Comparison of ENCODE assay signal across 7 cellular contexts in the genomic region with DNA sequence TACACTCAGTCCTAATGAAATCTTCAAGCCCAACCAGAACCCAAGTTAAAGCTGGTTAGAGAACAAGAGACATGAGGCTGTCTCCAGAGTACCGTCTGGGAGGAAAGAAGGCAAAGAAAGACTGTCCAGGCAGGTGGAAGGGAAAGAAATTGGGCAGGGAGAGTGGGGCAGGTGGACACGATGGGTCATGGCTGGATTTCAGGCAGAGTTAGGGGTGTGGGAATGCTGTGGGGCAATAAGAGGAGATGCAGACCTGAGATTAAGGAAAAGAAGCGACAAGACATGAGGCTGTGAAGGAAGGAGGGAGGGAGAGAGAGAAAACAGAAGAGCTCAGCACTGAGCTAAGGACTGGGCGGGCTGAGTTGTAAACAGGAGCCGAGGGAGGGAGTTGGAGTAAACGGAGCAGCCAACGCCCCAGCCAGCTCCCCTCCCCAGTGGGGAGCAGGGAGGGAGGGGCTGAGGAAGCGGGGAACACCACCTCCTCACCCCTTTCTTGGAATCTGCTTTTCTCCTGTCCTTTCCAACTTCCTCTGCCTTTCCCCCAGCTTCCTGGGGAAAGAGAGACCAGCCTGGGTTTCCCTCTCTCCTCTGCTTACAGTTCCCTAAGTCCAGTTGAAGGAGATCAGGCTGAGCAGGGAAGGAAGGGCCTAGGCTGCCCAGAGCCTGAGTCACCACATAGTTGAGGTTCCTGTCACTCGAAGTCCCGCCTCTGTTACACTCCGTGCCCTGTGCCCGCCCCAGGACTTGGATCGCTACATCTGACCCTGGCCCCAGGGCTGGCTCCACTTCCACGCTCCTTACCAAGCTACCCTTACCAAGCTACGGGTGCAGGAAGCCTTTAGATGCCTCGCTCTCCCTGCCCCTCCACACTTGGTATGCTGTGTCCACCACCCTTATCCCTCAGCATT. TPM values are rescaled to one million over a fixed set of nuclear protein-coding genes. Genes with fewer than 3 reads are reported as not detected.
DNase-seq lines count a peak whose midpoint lies in the region; ATAC-seq and TF ChIP-seq lines count a peak whose summit lies in the region.

No MANE protein-coding gene starts in this region.

- peak overlapping the region; percentile 74 to 99 (median 94) for H3K27ac ChIP-seq in Peyer's patch
- H3K27ac ChIP-seq in heart left ventricle, result peak overlapping the region; percentile 86 to 98 (median 93)
- H3K27ac ChIP-seq in psoas muscle, result peak overlapping the region; percentile 99

- H3K4me3 ChIP-seq in Peyer's patch (peak overlapping the region in 2 of 4 donors; percentile 27 to 32), adipocyte (ENCODE audit: low read length) (peak overlapping the region; percentile 74), heart left ventricle (peak overlapping the region in 10 of 12 donors; percentile 8 to 33 (median 20)), psoas muscle (peak overlapping the region; percentile 54)

- H3K27me3 ChIP-seq in Peyer's patch, result no peaks in the 10 kb centered on the region
- no peaks in the 10 kb centered on the region for H3K27me3 ChIP-seq in adipocyte (replicated peaks; ENCODE audit: control insufficient read depth, insufficient read depth, low read length)
- no peaks in the 10 kb centered on the region for H3K27me3 ChIP-seq in heart left ventricle
- H3K27me3 ChIP-seq in psoas muscle (ENCODE audit: insufficient read depth in 3 of 3, low read length in 2 of 3), result no peaks in the 10 kb centered on the region

- WGBS in heart left ventricle, 4 donors, result 4 to 15% (median 12%) methylated on average over 8 to 16 of the region's 16 CpGs
- 2 to 5% (median 4%) methylated on average over 13 to 16 of the region's 16 CpGs for WGBS in psoas muscle, 3 donors

- H3K4me1 ChIP-seq in Peyer's patch, result peaks cover 35 to 88% (median 61%) of the 10 kb centered on the region in 4 donors
- peaks cover 58% of the 10 kb centered on the region for H3K4me1 ChIP-seq in adipocyte (ENCODE audit: control insufficient read depth, insufficient read depth, low read length)
- H3K4me1 ChIP-seq in heart left ventricle, result peaks cover 21 to 97% (median 86%) of the 10 kb centered on the region in 12 donors
- peaks cover 72% of the 10 kb centered on the region for H3K4me1 ChIP-seq in psoas muscle

- ATAC-seq in heart left ventricle, result peak; percentile 74 to 89 (median 85)
- peak; percentile 74 to 83 (median 78) for ATAC-seq in psoas muscle
- no peak for ATAC-seq in HG02870 (IDR thresholded peaks at IDR 0.05; ENCODE audit: unreplicated experiment)
- ATAC-seq in HG02588 (IDR thresholded peaks at IDR 0.05; ENCODE audit: unreplicated experiment), result no peak

- H3K9me3 ChIP-seq in Peyer's patch, result no peaks in the 10 kb centered on the region
- H3K9me3 ChIP-seq in adipocyte (ENCODE audit: control insufficient read depth, low read length), result no peaks in the 10 kb centered on the region
- H3K9me3 ChIP-seq in heart left ventricle, result no peaks in the 10 kb centered on the region
- H3K9me3 ChIP-seq in psoas muscle, result no peaks in the 10 kb centered on the region

- TF ChIP-seq CTCF in Peyer's patch (IDR thresholded peaks at IDR 0.05) (no peak), heart left ventricle (IDR thresholded peaks at IDR 0.05) (no peak), psoas muscle (IDR thresholded peaks at IDR 0.05) (no peak)

- TF ChIP-seq POLR2A in Peyer's patch (IDR thresholded peaks at IDR 0.05) (peak; percentile 66 to 83), heart left ventricle (IDR thresholded peaks at IDR 0.05) (peak in 1 of 2 donors; percentile 67)

- peak; percentile 96 for DNase-seq in H4 (ENCODE audit: low spot score)
- peak; percentile 53 to 93 (median 91) for DNase-seq in Peyer's patch
- DNase-seq in adipocyte (ENCODE audit: low read depth), result peak; percentile 95
- DNase-seq in heart left ventricle, result peak; percentile 79 to 92 (median 88)
- peak; percentile 88 to 94 for DNase-seq in psoas muscle

- H3K36me3 ChIP-seq in Peyer's patch (no peaks in the 10 kb centered on the region), adipocyte (ENCODE audit: control insufficient read depth, insufficient read depth, low read length, severe bottlenecking) (peaks cover 3% of the 10 kb centered on the region), heart left ventricle (peaks cover 0 to 9% (median 4%) of the 10 kb centered on the region in 9 donors), psoas muscle (ENCODE audit: insufficient read depth in 1 of 2, low read depth in 1 of 2) (peaks cover 0 to 7% of the 10 kb centered on the region in 2 donors)

- intact Hi-C loops in heart left ventricle (cut with DNase I) (no loop called here), psoas muscle (cut with DNase I) (no loop called here)

- peak overlapping the region; percentile 89 for H3K9ac ChIP-seq in adipocyte (ENCODE audit: low read length)

RNA-seq across cellular contexts. Expression of a gene that starts 6.6 kb away (rescaled TPM):
- total RNA-seq in H4 (2014; rRNA removed; shearing (Covaris generic)), result 47.0 and 60.1 TPM in 2 replicates
- total RNA-seq in Peyer's patch (1,000 to 10,000 TPM in 1 of 4 donors, 100 to 1,000 TPM in 3; 571 to 1,016 (median 697) TPM), heart left ventricle (100 to 1,000 TPM; 251 to 861 (median 409) TPM), psoas muscle (100 to 1,000 TPM; 376 to 679 (median 425) TPM)
- polyA plus RNA-seq in heart left ventricle (100 to 1,000 TPM in 1 of 2 donors, 10 to 100 TPM in 1; 84.4 to 251 TPM), psoas muscle (100 to 1,000 TPM in 2 of 3 donors, 10 to 100 TPM in 1; 93.5 to 227 (median 206) TPM)

RNA-seq across cellular contexts. Expression of a gene that starts 20.5 kb away (rescaled TPM):
- total RNA-seq in H4 (2014; rRNA removed; shearing (Covaris generic)), result 1,742 and 1,908 TPM in 2 replicates
- 1,000 to 10,000 TPM in 1 of 4 donors, 100 to 1,000 TPM in 3; 781 to 1,253 (median 958) TPM for total RNA-seq in Peyer's patch
- 1,000 to 10,000 TPM in 3 of 9 donors, 100 to 1,000 TPM in 6; 799 to 1,135 (median 929) TPM for total RNA-seq in heart left ventricle
- polyA plus RNA-seq in heart left ventricle, result 1,000 to 10,000 TPM in 1 of 2 donors, 100 to 1,000 TPM in 1; 549 to 1,190 TPM
- total RNA-seq in psoas muscle, result 1,000 to 10,000 TPM; 1,137 to 1,954 (median 1,509) TPM
- 1,000 to 10,000 TPM; 1,687 to 2,356 (median 2,243) TPM for polyA plus RNA-seq in psoas muscle

RNA-seq across cellular contexts. Expression of a gene that starts 38.1 kb away (rescaled TPM):
- total RNA-seq in H4 (2014; rRNA removed; shearing (Covaris generic)), result 2.3 and 5.4 TPM in 2 replicates
- total RNA-seq in Peyer's patch, result 10 to 100 TPM in 3 of 4 donors, 1 to 10 TPM in 1; 5.0 to 29.4 (median 17.5) TPM
- 10 to 100 TPM in 7 of 9 donors, 1 to 10 TPM in 2; 6.3 to 16.3 (median 11.3) TPM for total RNA-seq in heart left ventricle
- 10 to 100 TPM in 1 of 2 donors, 1 to 10 TPM in 1; 8.5 to 12.2 TPM for polyA plus RNA-seq in heart left ventricle
- total RNA-seq in psoas muscle, result 10 to 100 TPM; 14.3 to 23.7 (median 19.6) TPM
- polyA plus RNA-seq in psoas muscle, result 10 to 100 TPM; 12.1 to 15.5 (median 12.7) TPM

RNA-seq across cellular contexts. Expression of a gene that starts 48.5 kb away (rescaled TPM):
- 96.1 and 108 TPM in 2 replicates for total RNA-seq in H4 (2014; rRNA removed; shearing (Covaris generic))
- total RNA-seq in Peyer's patch, result 10 to 100 TPM; 47.9 to 74.7 (median 58.9) TPM
- total RNA-seq in heart left ventricle, result 10 to 100 TPM; 24.1 to 55.3 (median 33.7) TPM
- polyA plus RNA-seq in heart left ventricle, result 10 to 100 TPM; 18.4 to 40.3 TPM
- 10 to 100 TPM; 20.0 to 32.5 (median 28.6) TPM for total RNA-seq in psoas muscle
- 10 to 100 TPM; 18.4 to 27.1 (median 26.9) TPM for polyA plus RNA-seq in psoas muscle

RNA-seq across cellular contexts. Expression of a gene that starts 59.4 kb away (rescaled TPM):
- 10.1 and 13.8 TPM in 2 replicates for total RNA-seq in H4 (2014; rRNA removed; shearing (Covaris generic))
- 100 to 1,000 TPM in 1 of 4 donors, 10 to 100 TPM in 3; 41.3 to 128 (median 59.8) TPM for total RNA-seq in Peyer's patch
- 10 to 100 TPM in 8 of 9 donors, 1 to 10 TPM in 1; 8.8 to 40.9 (median 16.2) TPM for total RNA-seq in heart left ventricle
- 10 to 100 TPM; 14.7 to 15.3 TPM for polyA plus RNA-seq in heart left ventricle
- 10 to 100 TPM; 14.1 to 19.5 (median 16.9) TPM for total RNA-seq in psoas muscle
- polyA plus RNA-seq in psoas muscle, result 10 to 100 TPM in 2 of 3 donors, 1 to 10 TPM in 1; 7.4 to 11.3 (median 11.1) TPM

Comparison
In these comparisons a context has a peak if more than half of its experiments do, and no peak if none do; other contexts are left out.
1. ATAC-seq: peak in heart left ventricle (4 of 4) and psoas muscle (4 of 4); none in HG02870 (single experiment) and HG02588 (single experiment).
2. Peak in every context shown above with its lines, with median percentiles within 50 percentile points of each other: DNase-seq and H3K27ac ChIP-seq.